Comparison of ENCODE assay signal across 8 cellular contexts in genomic region chr22:20298803-20299735, GRCh38. TPM values are rescaled to one million over a fixed set of nuclear protein-coding genes. Genes with fewer than 3 reads are reported as not detected.
DNase-seq lines count a peak whose midpoint lies in the region; ATAC-seq, FAIRE-seq and TF ChIP-seq lines count a peak whose summit lies in the region.

No MANE protein-coding gene starts in this region.

- no peak for TF ChIP-seq CTCF in gastroesophageal sphincter (IDR thresholded peaks at IDR 0.05)
- no peak for TF ChIP-seq CTCF in omental fat pad (IDR thresholded peaks at IDR 0.05)
- TF ChIP-seq CTCF in suprapubic skin (IDR thresholded peaks at IDR 0.05), result no peak

- H3K27me3 ChIP-seq in ACC112 (ENCODE audit: insufficient read depth, low read length), result peaks cover 3% of the 10 kb centered on the region; the same call in 1 of the 2 replicates
- no peaks in the 10 kb centered on the region for H3K27me3 ChIP-seq in SJCRH30
- peaks cover 32% of the 10 kb centered on the region for H3K27me3 ChIP-seq in gastroesophageal sphincter
- peaks cover 24% of the 10 kb centered on the region for H3K27me3 ChIP-seq in suprapubic skin

- peak overlapping the region; percentile 63 for H3K4me3 ChIP-seq in ACC112 (ENCODE audit: low read depth, low read length)
- peak overlapping the region; percentile 54 for H3K4me3 ChIP-seq in SJCRH30
- peak overlapping the region; percentile 41 to 66 for H3K4me3 ChIP-seq in gastroesophageal sphincter
- H3K4me3 ChIP-seq in suprapubic skin, result peak overlapping the region; percentile 75

- peak; percentile 89 for ATAC-seq in gastroesophageal sphincter
- ATAC-seq in omental fat pad (ENCODE audit: low FRiP score), result peak; percentile 91

- no peak for TF ChIP-seq POLR2A in gastroesophageal sphincter (IDR thresholded peaks at IDR 0.05)
- TF ChIP-seq POLR2A in suprapubic skin (IDR thresholded peaks at IDR 0.05), result no peak

- peak; percentile 68 for FAIRE-seq in GM19239 (lab: Jason Lieb, UNC)

- no peaks in the 10 kb centered on the region for H3K4me1 ChIP-seq in ACC112 (ENCODE audit: control insufficient read depth, insufficient read depth, low read length, unreplicated experiment)
- no peaks in the 10 kb centered on the region for H3K4me1 ChIP-seq in SJCRH30
- H3K4me1 ChIP-seq in gastroesophageal sphincter, result peaks cover 0 to 20% (median 5%) of the 10 kb centered on the region in 3 donors
- peaks cover 24% of the 10 kb centered on the region for H3K4me1 ChIP-seq in suprapubic skin

- H3K79me2 ChIP-seq in ACC112 (ENCODE audit: control insufficient read depth, insufficient read depth, low read length, unreplicated experiment), result no peaks in the 10 kb centered on the region

- peak overlapping the region; percentile 25 for H2AFZ ChIP-seq in ACC112 (ENCODE audit: low read length, unreplicated experiment)

- DNase-seq in GM19239 (ENCODE audit: insufficient read length, low spot score) (peak; percentile 78), LHCN-M2 (ENCODE audit: low read depth) (peak; percentile 21), SJCRH30 (peak; percentile 86 to 87), omental fat pad (ENCODE audit: low spot score) (peak; percentile 69), suprapubic skin (ENCODE audit: low spot score in 2 of 2) (peak; percentile 91 to 92)
- DNase-seq in activated gamma-delta T cell treated with anti-CD3 and anti-CD28 coated beads, Interleukin-2, amount 50 U/mL, for 16 hours (ENCODE audit: low read depth), result peak; percentile 83

- H3K36me3 ChIP-seq in ACC112 (ENCODE audit: insufficient read depth, low read length), result no peaks in the 10 kb centered on the region
- no peaks in the 10 kb centered on the region for H3K36me3 ChIP-seq in SJCRH30
- no peaks in the 10 kb centered on the region for H3K36me3 ChIP-seq in gastroesophageal sphincter
- no peaks in the 10 kb centered on the region for H3K36me3 ChIP-seq in suprapubic skin

- no peak overlapping the region for H3K27ac ChIP-seq in ACC112 (ENCODE audit: low read depth, low read length)
- no peak overlapping the region for H3K27ac ChIP-seq in SJCRH30
- peak overlapping the region in 3 of 4 donors; percentile 55 to 61 (median 61) for H3K27ac ChIP-seq in gastroesophageal sphincter
- H3K27ac ChIP-seq in suprapubic skin, result peak overlapping the region; percentile 62

- WGBS in gastroesophageal sphincter (ENCODE audit: low coverage in 1 of 2), 2 donors, result 0% methylated on average over 2 of the region's 88 CpGs; no CpG with 5 or more reads in 1 of the 2 donors
- 0% methylated on average over 31 of the region's 88 CpGs for WGBS in suprapubic skin

- TF ChIP-seq EP300 in gastroesophageal sphincter (IDR thresholded peaks at IDR 0.05) (no peak), suprapubic skin (IDR thresholded peaks at IDR 0.05) (no peak)

- no peaks in the 10 kb centered on the region for H3K9me3 ChIP-seq in SJCRH30 (replicated peaks)
- H3K9me3 ChIP-seq in gastroesophageal sphincter, result no peaks in the 10 kb centered on the region
- no peaks in the 10 kb centered on the region for H3K9me3 ChIP-seq in suprapubic skin

RNA-seq across cellular contexts. Expression of gene DGCR6L, which starts 20.8 kb away (rescaled TPM):
- total RNA-seq in LHCN-M2 (2014; rRNA removed) (78.0 and 82.5 TPM in 2 replicates), gastroesophageal sphincter (10 to 100 TPM; 39.8 to 69.2 (median 60.4) TPM), omental fat pad (10 to 100 TPM; 29.7 to 67.6 (median 45.0) TPM), suprapubic skin (10 to 100 TPM; 45.9 to 75.2 (median 63.0) TPM)
- polyA plus RNA-seq in LHCN-M2 (2012), result 85.4 TPM
- 25.8 and 31.1 TPM in 2 replicates for total RNA-seq in SJCRH30 (2014; rRNA removed; shearing (Covaris generic))

RNA-seq across cellular contexts. Expression of gene RTN4R, which starts 31.0 kb away (rescaled TPM):
- total RNA-seq in LHCN-M2 (2014; rRNA removed) (0.63 TPM in 1 of 2 replicates, not detected in the other), gastroesophageal sphincter (1 to 10 TPM in 2 of 4 donors, not detected in 2; 1.3 to 2.4 TPM), omental fat pad (1 to 10 TPM in 2 of 4 donors, under 1 TPM in 2; 0.25 to 2.3 (median 1.3) TPM), suprapubic skin (10 to 100 TPM in 1 of 4 donors, 1 to 10 TPM in 3; 5.0 to 12.2 (median 9.2) TPM)
- 0.10 TPM for polyA plus RNA-seq in LHCN-M2 (2012)
- total RNA-seq in SJCRH30 (2014; rRNA removed; shearing (Covaris generic)), result 0.10 and 0.30 TPM in 2 replicates

Comparison
In these comparisons a context has a peak if more than half of its experiments do, and no peak if none do; other contexts are left out.
1. H3K27ac ChIP-seq: peak in gastroesophageal sphincter (3 of 4) and suprapubic skin (single experiment); none in ACC112 (single experiment) and SJCRH30 (single experiment).
2. DNase-seq: peak in every context shown above with its lines; median percentile 92 in suprapubic skin; 86 in SJCRH30; 83 in activated gamma-delta T cell treated with anti-CD3 and anti-CD28 coated beads, Interleukin-2, amount 50 U/mL, for 16 hours; 78 in GM19239; 69 in omental fat pad; 21 in LHCN-M2.
3. Peak in every context shown above with its lines, with median percentiles within 50 percentile points of each other: H3K4me3 ChIP-seq.